Comparison of ENCODE assay signal across 7 cellular contexts in genomic region chr10:114405011-114405350, GRCh38. TPM values are rescaled to one million over a fixed set of nuclear protein-coding genes. Genes with fewer than 3 reads are reported as not detected.
A peak's percentile ranks its signal among the peaks of the same experiment; 100 is the strongest.
DNase-seq lines count a peak whose midpoint lies in the region; ATAC-seq and TF ChIP-seq lines count a peak whose summit lies in the region.

No MANE protein-coding gene starts in this region.

- H3K27me3 ChIP-seq in Peyer's patch (no peaks in the 10 kb centered on the region), ectodermal cell (ENCODE audit: control insufficient read depth, insufficient read depth, low read length, poor library complexity, severe bottlenecking) (peaks cover 55% of the 10 kb centered on the region), subcutaneous abdominal adipose tissue (ENCODE audit: control insufficient read depth in 5 of 5, insufficient read depth in 4 of 5, low read length in 5 of 5) (peaks cover 0 to 31% (median 24%) of the 10 kb centered on the region in 5 donors)

- H3K36me3 ChIP-seq in Peyer's patch (no peaks in the 10 kb centered on the region), ectodermal cell (ENCODE audit: control insufficient read depth, insufficient read depth, low read length) (no peaks in the 10 kb centered on the region), subcutaneous abdominal adipose tissue (ENCODE audit: control insufficient read depth in 5 of 5, insufficient read depth in 5 of 5, low read length in 5 of 5) (no peaks in the 10 kb centered on the region)

- peak in 2 of 3 donors; percentile 56 to 70 for DNase-seq in Peyer's patch
- peak; percentile 78 for DNase-seq in mesenteric fat pad (ENCODE audit: low spot score)
- no peak for DNase-seq in NCI-H1694 (lab: John Stamatoyannopoulos, UW)

- peaks cover 0 to 9% (median 0%) of the 10 kb centered on the region in 4 donors for H3K4me1 ChIP-seq in Peyer's patch
- peaks cover 15% of the 10 kb centered on the region for H3K4me1 ChIP-seq in ectodermal cell (ENCODE audit: control insufficient read depth, insufficient read depth, low read length)
- peaks cover 0 to 44% (median 21%) of the 10 kb centered on the region in 5 donors for H3K4me1 ChIP-seq in subcutaneous abdominal adipose tissue (ENCODE audit: control insufficient read depth in 5 of 5, insufficient read depth in 5 of 5, low read length in 5 of 5)

- no peak overlapping the region for H3K9ac ChIP-seq in subcutaneous abdominal adipose tissue (ENCODE audit: low read length in 5 of 5)

- H3K9me3 ChIP-seq in Peyer's patch, result no peaks in the 10 kb centered on the region
- H3K9me3 ChIP-seq in ectodermal cell (ENCODE audit: control insufficient read depth, low read length), result no peaks in the 10 kb centered on the region
- H3K9me3 ChIP-seq in subcutaneous abdominal adipose tissue (ENCODE audit: control insufficient read depth in 5 of 5, low read length in 5 of 5), result no peaks in the 10 kb centered on the region

- peak overlapping the region; percentile 52 to 74 (median 68) for H3K27ac ChIP-seq in Peyer's patch
- no peak overlapping the region for H3K27ac ChIP-seq in ectodermal cell (ENCODE audit: insufficient read depth, low read depth, low read length, poor library complexity, severe bottlenecking)
- H3K27ac ChIP-seq in subcutaneous abdominal adipose tissue (ENCODE audit: low read depth, low read length), result no peak overlapping the region

- 23 to 27% methylated on average over 16 of the region's 16 CpGs for WGBS in ectodermal cell, 2 experiments

- H3K4me3 ChIP-seq in Peyer's patch, result peak overlapping the region in 3 of 4 donors; percentile 36 to 70 (median 63)
- H3K4me3 ChIP-seq in ectodermal cell (ENCODE audit: insufficient read depth, low read depth, low read length), result peak overlapping the region; percentile 44
- peak overlapping the region in 4 of 5 donors; percentile 63 to 67 (median 65) for H3K4me3 ChIP-seq in subcutaneous abdominal adipose tissue (ENCODE audit: low read depth in 1 of 5, low read length in 5 of 5)

- TF ChIP-seq CTCF in Peyer's patch (IDR thresholded peaks at IDR 0.05), result no peak

- no peak for ATAC-seq in HG03432 (IDR thresholded peaks at IDR 0.05; ENCODE audit: unreplicated experiment)
- ATAC-seq in GM19463 (IDR thresholded peaks at IDR 0.05; ENCODE audit: unreplicated experiment), result no peak

- no peak for TF ChIP-seq POLR2A in Peyer's patch (IDR thresholded peaks at IDR 0.05)

RNA-seq across cellular contexts. Expression of gene AFAP1L2, which starts 0.7 kb away (rescaled TPM):
- 10 to 100 TPM in 2 of 4 donors, 1 to 10 TPM in 2; 6.5 to 35.5 (median 12.9) TPM for total RNA-seq in Peyer's patch
- 12.5 TPM for polyA plus RNA-seq in ectodermal cell (2013, experiment 1 of 4)
- 14.3 TPM for polyA plus RNA-seq in ectodermal cell (2013, experiment 2 of 4)
- 12.3 TPM for polyA plus RNA-seq in ectodermal cell (2013, experiment 3 of 4)
- 12.6 TPM for polyA plus RNA-seq in ectodermal cell (2013, experiment 4 of 4)
- 3.9 TPM for total RNA-seq in mesenteric fat pad

Comparison
In these comparisons a context has a peak if more than half of its experiments do, and no peak if none do; other contexts are left out.
1. H3K27ac ChIP-seq: peak in Peyer's patch (4 of 4); none in ectodermal cell (single experiment) and subcutaneous abdominal adipose tissue (single experiment).
2. Peak in every context shown above with its lines, with median percentiles within 50 percentile points of each other: H3K4me3 ChIP-seq.